In the genomic region with DNA sequence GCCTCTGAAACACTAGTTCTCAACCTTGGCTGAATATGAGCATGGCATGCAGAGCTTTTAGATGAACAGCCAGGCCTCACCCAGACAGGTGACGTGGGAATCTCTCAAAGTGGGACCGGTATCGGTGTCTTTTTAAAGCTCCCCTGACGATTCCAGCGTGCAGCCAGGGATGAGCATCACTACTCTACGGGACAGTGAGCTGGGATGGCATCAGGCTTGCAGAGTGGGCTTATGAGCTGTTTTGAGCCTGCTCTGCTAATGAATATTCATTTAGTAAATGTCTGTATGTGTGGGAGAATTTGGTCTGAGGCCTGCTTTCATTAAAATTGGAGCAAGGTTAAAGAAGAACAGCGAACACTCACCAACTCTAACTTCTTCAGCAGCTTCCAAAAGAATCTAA, we compare ENCODE assay signal across 38 cellular contexts.
"Had no signal": no experiment of that assay in that cellular context is flagged by ENCODE, and none has a peak within 500 bp of the region (broad histone marks: within the 10 kb centered on the region; RNA-seq: fewer than 3 reads in every experiment).

No MANE protein-coding gene starts in this region.

- H3K4me3 Mint-ChIP-seq: activated naive CD4-positive, alpha-beta T cell treated with anti-CD3 and anti-CD28 coated beads for 36 hours; activated naive CD4-positive, alpha-beta T cell treated with anti-CD3 and anti-CD28 coated beads, Interleukin-2, amount 10 ng/mL, durations not matched to agents 7 days and 5 days; activated naive CD4-positive, alpha-beta T cell treated with anti-CD3 and anti-CD28 coated beads, Interleukin-2, amount 50 U/mL, for 24 hours; activated naive CD8-positive, alpha-beta T cell; activated naive CD8-positive, alpha-beta T cell treated with anti-CD3 and anti-CD28 coated beads for 36 hours; activated naive CD8-positive, alpha-beta T cell treated with anti-CD3 and anti-CD28 coated beads, Interleukin-2, amount 10 ng/mL, durations not matched to agents 7 days and 5 days; activated naive CD8-positive, alpha-beta T cell treated with anti-CD3 and anti-CD28 coated beads, Interleukin-2, amount 50 U/mL, for 24 hours; activated T-cell treated with anti-CD3 and anti-CD28 coated beads, Interleukin-2, amount 50 U/mL, for 24 hours; activated T-cell treated with anti-CD3 and anti-CD28 coated beads, Interleukin-2, amount 50 U/mL, for 4 hours; activated T-cell treated with anti-CD3 and anti-CD28 coated beads, Interleukin-2, amount 50 U/mL, for 72 hours; activated T-helper 1 cell treated with anti-CD3 and anti-CD28 coated beads, Interleukin-12 subunit alpha, Interleukin-12 subunit beta, Interleukin-2, Interleukin-4 antibody, amounts not matched to agents 30 ng/mL and 10 ng/mL and 1 ng/mL, durations not matched to agents 14 hours and 24 hours and 36 hours; activated T-helper 17 cell treated with anti-CD3 and anti-CD28 coated beads, Interleukin-2, amount 50 U/mL, for 72 hours; brain; central memory CD8-positive, alpha-beta T cell had no signal

- H3K4me1 Mint-ChIP-seq: activated naive CD4-positive, alpha-beta T cell treated with anti-CD3 and anti-CD28 coated beads, Interleukin-2, amount 10 ng/mL, durations not matched to agents 7 days and 5 days; activated naive CD4-positive, alpha-beta T cell treated with anti-CD3 and anti-CD28 coated beads, Interleukin-2, amount 50 U/mL, for 24 hours; activated naive CD8-positive, alpha-beta T cell treated with anti-CD3 and anti-CD28 coated beads for 36 hours; activated naive CD8-positive, alpha-beta T cell treated with anti-CD3 and anti-CD28 coated beads, Interleukin-2, amount 10 ng/mL, durations not matched to agents 7 days and 5 days; activated naive CD8-positive, alpha-beta T cell treated with anti-CD3 and anti-CD28 coated beads, Interleukin-2, amount 50 U/mL, for 24 hours; activated T-helper 17 cell treated with anti-CD3 and anti-CD28 coated beads, Interleukin-2, amount 50 U/mL, for 72 hours; central memory CD8-positive, alpha-beta T cell had no signal

- H3K27me3 Mint-ChIP-seq: activated naive CD4-positive, alpha-beta T cell treated with anti-CD3 and anti-CD28 coated beads, Interleukin-2, amount 10 ng/mL, durations not matched to agents 7 days and 5 days; activated naive CD8-positive, alpha-beta T cell; activated naive CD8-positive, alpha-beta T cell treated with anti-CD3 and anti-CD28 coated beads, Interleukin-2, amount 50 U/mL, for 24 hours; activated T-cell treated with anti-CD3 and anti-CD28 coated beads, Interleukin-2, amount 50 U/mL, for 24 hours; brain; central memory CD8-positive, alpha-beta T cell had no signal

- H3K4me3 ChIP-seq: adrenal gland, ascending aorta, body of pancreas, breast epithelium, cardiac muscle cell had no signal

- H3K27ac Mint-ChIP-seq: activated naive CD4-positive, alpha-beta T cell treated with anti-CD3 and anti-CD28 coated beads for 36 hours; activated naive CD4-positive, alpha-beta T cell treated with anti-CD3 and anti-CD28 coated beads, Interleukin-2, amount 10 ng/mL, durations not matched to agents 7 days and 5 days; activated naive CD4-positive, alpha-beta T cell treated with anti-CD3 and anti-CD28 coated beads, Interleukin-2, amount 50 U/mL, for 24 hours; activated naive CD4-positive, alpha-beta T cell treated with anti-CD3 and anti-CD28 coated beads, Interleukin-2, amount 50 U/mL, for 72 hours; activated naive CD8-positive, alpha-beta T cell; activated naive CD8-positive, alpha-beta T cell treated with anti-CD3 and anti-CD28 coated beads for 36 hours; activated naive CD8-positive, alpha-beta T cell treated with anti-CD3 and anti-CD28 coated beads, Interleukin-2, amount 10 ng/mL, durations not matched to agents 7 days and 5 days; activated naive CD8-positive, alpha-beta T cell treated with anti-CD3 and anti-CD28 coated beads, Interleukin-2, amount 50 U/mL, for 24 hours; activated T-cell treated with anti-CD3 and anti-CD28 coated beads, Interleukin-2, amount 50 U/mL, for 24 hours; activated T-cell treated with anti-CD3 and anti-CD28 coated beads, Interleukin-2, amount 50 U/mL, for 72 hours; activated T-helper 1 cell treated with anti-CD3 and anti-CD28 coated beads, Interleukin-12 subunit alpha, Interleukin-12 subunit beta, Interleukin-2, Interleukin-4 antibody, amounts not matched to agents 30 ng/mL and 10 ng/mL and 1 ng/mL, durations not matched to agents 14 hours and 24 hours and 36 hours; activated T-helper 17 cell treated with anti-CD3 and anti-CD28 coated beads, Interleukin-2, amount 50 U/mL, for 72 hours; activated T-helper 2 cell treated with anti-CD3 and anti-CD28 coated beads, Interferon-gamma antibody, Interleukin-2, Interleukin-4, amounts not matched to agents 10 μg/mL and 5 μg/mL and 100 μg/mL, durations not matched to agents 14 hours and 24 hours and 36 hours had no signal

- H3K36me3 Mint-ChIP-seq: activated naive CD4-positive, alpha-beta T cell treated with anti-CD3 and anti-CD28 coated beads, Interleukin-2, amount 10 ng/mL, durations not matched to agents 7 days and 5 days; activated naive CD4-positive, alpha-beta T cell treated with anti-CD3 and anti-CD28 coated beads, Interleukin-2, amount 50 U/mL, for 24 hours; activated naive CD4-positive, alpha-beta T cell treated with anti-CD3 and anti-CD28 coated beads, Interleukin-2, amount 50 U/mL, for 72 hours; activated naive CD8-positive, alpha-beta T cell; activated naive CD8-positive, alpha-beta T cell treated with anti-CD3 and anti-CD28 coated beads for 36 hours; activated naive CD8-positive, alpha-beta T cell treated with anti-CD3 and anti-CD28 coated beads, Interleukin-2, amount 10 ng/mL, durations not matched to agents 7 days and 5 days; brain had no signal

- H3K9me3 ChIP-seq: adrenal gland, ascending aorta, body of pancreas, breast epithelium had no signal

- ATAC-seq: activated naive CD4-positive, alpha-beta T cell treated with anti-CD3 and anti-CD28 coated beads, Interleukin-2, amount 50 U/mL, for 72 hours; activated naive CD8-positive, alpha-beta T cell treated with anti-CD3 and anti-CD28 coated beads, Interleukin-2, amount 50 U/mL, for 24 hours; activated T-cell treated with anti-CD3 and anti-CD28 coated beads, Interleukin-2, amount 50 U/mL, for 4 hours; activated T-cell treated with anti-CD3 and anti-CD28 coated beads, Interleukin-2, amount 50 U/mL, for 72 hours; activated T-helper 17 cell treated with anti-CD3 and anti-CD28 coated beads, Interleukin-2, amount 50 U/mL, for 72 hours; body of pancreas had no signal

- H3K27ac ChIP-seq: adrenal gland, ascending aorta, body of pancreas, brain microvascular endothelial cell, breast epithelium, cardiac muscle cell had no signal

- H3K4me1 ChIP-seq: adrenal gland, ascending aorta, body of pancreas, breast epithelium had no signal

- H3K27me3 ChIP-seq: adrenal gland, ascending aorta, body of pancreas, brain microvascular endothelial cell, breast epithelium, cardiac muscle cell had no signal

- H3K9me3 Mint-ChIP-seq: activated naive CD4-positive, alpha-beta T cell treated with anti-CD3 and anti-CD28 coated beads for 36 hours; activated naive CD4-positive, alpha-beta T cell treated with anti-CD3 and anti-CD28 coated beads, Interleukin-2, amount 10 ng/mL, durations not matched to agents 7 days and 5 days; activated naive CD4-positive, alpha-beta T cell treated with anti-CD3 and anti-CD28 coated beads, Interleukin-2, amount 50 U/mL, for 24 hours; activated naive CD4-positive, alpha-beta T cell treated with anti-CD3 and anti-CD28 coated beads, Interleukin-2, amount 50 U/mL, for 72 hours; activated naive CD8-positive, alpha-beta T cell treated with anti-CD3 and anti-CD28 coated beads for 36 hours; activated naive CD8-positive, alpha-beta T cell treated with anti-CD3 and anti-CD28 coated beads, Interleukin-2, amount 10 ng/mL, durations not matched to agents 7 days and 5 days; activated T-cell treated with anti-CD3 and anti-CD28 coated beads, Interleukin-2, amount 50 U/mL, for 24 hours; activated T-cell treated with anti-CD3 and anti-CD28 coated beads, Interleukin-2, amount 50 U/mL, for 4 hours; activated T-cell treated with anti-CD3 and anti-CD28 coated beads, Interleukin-2, amount 50 U/mL, for 72 hours; activated T-helper 1 cell treated with anti-CD3 and anti-CD28 coated beads, Interleukin-12 subunit alpha, Interleukin-12 subunit beta, Interleukin-2, Interleukin-4 antibody, amounts not matched to agents 30 ng/mL and 10 ng/mL and 1 ng/mL, durations not matched to agents 14 hours and 24 hours and 36 hours; activated T-helper 2 cell treated with anti-CD3 and anti-CD28 coated beads, Interferon-gamma antibody, Interleukin-2, Interleukin-4, amounts not matched to agents 10 μg/mL and 5 μg/mL and 100 μg/mL, durations not matched to agents 14 hours and 24 hours and 36 hours; brain; central memory CD8-positive, alpha-beta T cell had no signal

- DNase-seq: activated effector memory CD4-positive, alpha-beta T cell treated with anti-CD3 and anti-CD28 coated beads, Interleukin-2, amount 50 U/mL, for 16 hours; activated effector memory CD4-positive, alpha-beta T cell treated with Interleukin-2 at 50 U/mL for 16 hours; activated gamma-delta T cell; activated gamma-delta T cell treated with Interleukin-2 at 50 U/mL for 16 hours; activated naive CD4-positive, alpha-beta T cell; activated naive CD4-positive, alpha-beta T cell treated with anti-CD3 and anti-CD28 coated beads for 36 hours; activated naive CD4-positive, alpha-beta T cell treated with anti-CD3 and anti-CD28 coated beads, Interleukin-2, amount 10 ng/mL, durations not matched to agents 7 days and 5 days; activated naive CD4-positive, alpha-beta T cell treated with anti-CD3 and anti-CD28 coated beads, Interleukin-2, amount 50 U/mL, for 16 hours; activated naive CD4-positive, alpha-beta T cell treated with Interleukin-2 at 50 U/mL for 16 hours; activated naive CD8-positive, alpha-beta T cell treated with anti-CD3 and anti-CD28 coated beads for 36 hours; activated naive CD8-positive, alpha-beta T cell treated with anti-CD3 and anti-CD28 coated beads, Interleukin-2, amount 10 ng/mL, durations not matched to agents 7 days and 5 days; activated naive CD8-positive, alpha-beta T cell treated with anti-CD3 and anti-CD28 coated beads, Interleukin-2, amount 50 U/mL, for 24 hours; activated T-cell treated with anti-CD3 and anti-CD28 coated beads, Interleukin-2, amount 50 U/mL, for 1 hour; activated T-cell treated with anti-CD3 and anti-CD28 coated beads, Interleukin-2, amount 50 U/mL, for 24 hours; activated T-cell treated with anti-CD3 and anti-CD28 coated beads, Interleukin-2, amount 50 U/mL, for 4 hours; activated T-cell treated with anti-CD3 and anti-CD28 coated beads, Interleukin-2, amount 50 U/mL, for 48 hours; activated T-cell treated with anti-CD3 and anti-CD28 coated beads, Interleukin-2, amount 50 U/mL, for 72 hours; adrenal gland; amniotic stem cell; amygdala; anterior cingulate cortex; aorta; body of pancreas; brain microvascular endothelial cell; caudate nucleus; central memory CD4-positive, alpha-beta T cell; cerebellar nuclear complex had no signal

- H3K36me3 ChIP-seq: adrenal gland, ascending aorta, brain microvascular endothelial cell, breast epithelium, cardiac muscle cell had no signal
